Comparison of ENCODE assay signal across 1 cellular context in genomic region chr13:72545030-72545719, GRCh38.
TF ChIP-seq lines count a peak whose summit lies in the region.

No MANE protein-coding gene starts in this region.

TF ChIP-seq in HepG2, 621 proteins besides CTCF, POLR2A, EP300 and RAD21 (continued from another document and continues in another):
- TF ChIP-seq CEBPZ (IDR thresholded peaks at IDR 0.05; ENCODE audit: low read length): no peak
- no peak for TF ChIP-seq ZFP37 (CRISPR knock-in tag; IDR thresholded peaks at IDR 0.05; ENCODE audit: borderline replicate concordance)
- no peak for TF ChIP-seq ZNF577 (CRISPR knock-in tag; IDR thresholded peaks at IDR 0.05; ENCODE audit: borderline replicate concordance, low read depth)
- no peak for TF ChIP-seq NR2C2 (CRISPR knock-in tag; IDR thresholded peaks at IDR 0.05; ENCODE audit: borderline replicate concordance)
- TF ChIP-seq ZNF333 (CRISPR knock-in tag; IDR thresholded peaks at IDR 0.05; ENCODE audit: borderline replicate concordance): no peak
- no peak for TF ChIP-seq BCL3 (CRISPR knock-in tag; IDR thresholded peaks at IDR 0.05)
- TF ChIP-seq SNAPC5 (CRISPR knock-in tag; IDR thresholded peaks at IDR 0.05; ENCODE audit: borderline replicate concordance): no peak
- TF ChIP-seq SIN3B (IDR thresholded peaks at IDR 0.05; ENCODE audit: low read length): no peak
- no peak for TF ChIP-seq ZFP41 (CRISPR knock-in tag; IDR thresholded peaks at IDR 0.05; ENCODE audit: borderline replicate concordance)
- TF ChIP-seq BCLAF1 (IDR thresholded peaks at IDR 0.05): no peak
- TF ChIP-seq REPIN1 (CRISPR knock-in tag; IDR thresholded peaks at IDR 0.05; ENCODE audit: borderline replicate concordance, low read depth): no peak; the same call in 1 of the 2 replicates
- TF ChIP-seq SP1 (IDR thresholded peaks at IDR 0.05): no peak
- no peak for TF ChIP-seq SP1 (CRISPR knock-in tag; IDR thresholded peaks at IDR 0.05)
- TF ChIP-seq ZNF281 (CRISPR knock-in tag; IDR thresholded peaks at IDR 0.05; ENCODE audit: borderline replicate concordance): no peak
- no peak for TF ChIP-seq KLF15 (CRISPR knock-in tag; IDR thresholded peaks at IDR 0.05; ENCODE audit: borderline replicate concordance)
- TF ChIP-seq ZNF616 (CRISPR knock-in tag; IDR thresholded peaks at IDR 0.05; ENCODE audit: low read depth): no peak
- TF ChIP-seq MBNL3 (CRISPR knock-in tag; conservative IDR thresholded peaks at IDR 0.05): no peak
- no peak for TF ChIP-seq ZNF101 (CRISPR knock-in tag; IDR thresholded peaks at IDR 0.05; ENCODE audit: borderline replicate concordance, low read depth)
- TF ChIP-seq MED1 (CRISPR knock-in tag; IDR thresholded peaks at IDR 0.05): peak; percentile 92
- no peak for TF ChIP-seq PCBP2 (optimal IDR thresholded peaks at IDR 0.05; ENCODE audit: low read depth, low read length, poor library complexity, severe bottlenecking)
- TF ChIP-seq FOSL2 (CRISPR knock-in tag; IDR thresholded peaks at IDR 0.05): no peak
- TF ChIP-seq GTF2F1 (IDR thresholded peaks at IDR 0.05; ENCODE audit: low read length): no peak
- no peak for TF ChIP-seq MYNN (CRISPR knock-in tag; IDR thresholded peaks at IDR 0.05; ENCODE audit: low read depth)
- TF ChIP-seq ZFP36L2 (CRISPR knock-in tag; IDR thresholded peaks at IDR 0.05): no peak
- TF ChIP-seq PHF5A (CRISPR knock-in tag; IDR thresholded peaks at IDR 0.05; ENCODE audit: low read depth, unreplicated experiment): peak; percentile 50
- TF ChIP-seq ZGPAT (CRISPR knock-in tag; IDR thresholded peaks at IDR 0.05): peak; percentile 84
- peak; percentile 74 for TF ChIP-seq FOXO1 (CRISPR knock-in tag; IDR thresholded peaks at IDR 0.05)
- TF ChIP-seq, protein P1, sequence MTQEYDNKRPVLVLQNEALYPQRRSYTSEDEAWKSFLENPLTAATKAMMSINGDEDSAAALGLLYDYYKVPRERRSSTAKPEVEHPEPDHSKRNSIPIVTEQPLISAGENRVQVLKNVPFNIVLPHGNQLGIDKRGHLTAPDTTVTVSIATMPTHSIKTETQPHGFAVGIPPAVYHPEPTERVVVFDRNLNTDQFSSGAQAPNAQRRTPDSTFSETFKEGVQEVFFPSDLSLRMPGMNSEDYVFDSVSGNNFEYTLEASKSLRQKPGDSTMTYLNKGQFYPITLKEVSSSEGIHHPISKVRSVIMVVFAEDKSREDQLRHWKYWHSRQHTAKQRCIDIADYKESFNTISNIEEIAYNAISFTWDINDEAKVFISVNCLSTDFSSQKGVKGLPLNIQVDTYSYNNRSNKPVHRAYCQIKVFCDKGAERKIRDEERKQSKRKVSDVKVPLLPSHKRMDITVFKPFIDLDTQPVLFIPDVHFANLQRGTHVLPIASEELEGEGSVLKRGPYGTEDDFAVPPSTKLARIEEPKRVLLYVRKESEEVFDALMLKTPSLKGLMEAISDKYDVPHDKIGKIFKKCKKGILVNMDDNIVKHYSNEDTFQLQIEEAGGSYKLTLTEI (CRISPR knock-in tag; conservative IDR thresholded peaks at IDR 0.05): no peak
- TF ChIP-seq, protein P2, sequence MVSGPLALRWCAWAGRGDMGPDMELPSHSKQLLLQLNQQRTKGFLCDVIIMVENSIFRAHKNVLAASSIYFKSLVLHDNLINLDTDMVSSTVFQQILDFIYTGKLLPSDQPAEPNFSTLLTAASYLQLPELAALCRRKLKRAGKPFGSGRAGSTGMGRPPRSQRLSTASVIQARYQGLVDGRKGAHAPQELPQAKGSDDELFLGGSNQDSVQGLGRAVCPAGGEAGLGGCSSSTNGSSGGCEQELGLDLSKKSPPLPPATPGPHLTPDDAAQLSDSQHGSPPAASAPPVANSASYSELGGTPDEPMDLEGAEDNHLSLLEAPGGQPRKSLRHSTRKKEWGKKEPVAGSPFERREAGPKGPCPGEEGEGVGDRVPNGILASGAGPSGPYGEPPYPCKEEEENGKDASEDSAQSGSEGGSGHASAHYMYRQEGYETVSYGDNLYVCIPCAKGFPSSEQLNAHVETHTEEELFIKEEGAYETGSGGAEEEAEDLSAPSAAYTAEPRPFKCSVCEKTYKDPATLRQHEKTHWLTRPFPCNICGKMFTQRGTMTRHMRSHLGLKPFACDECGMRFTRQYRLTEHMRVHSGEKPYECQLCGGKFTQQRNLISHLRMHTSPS (CRISPR knock-in tag; IDR thresholded peaks at IDR 0.05; ENCODE audit: low read depth): no peak
- TF ChIP-seq WIZ (CRISPR knock-in tag; IDR thresholded peaks at IDR 0.05): peak; percentile 48; the same call in 1 of the 2 replicates
- TF ChIP-seq ZNF264 (CRISPR knock-in tag; IDR thresholded peaks at IDR 0.05): 0 out of 2 replicates have a peak, but pooled peaks have one; percentile 25
- no peak for TF ChIP-seq ZNF44 (CRISPR knock-in tag; IDR thresholded peaks at IDR 0.05)
- no peak for TF ChIP-seq ZNF598 (CRISPR knock-in tag; IDR thresholded peaks at IDR 0.05; ENCODE audit: borderline replicate concordance)
- TF ChIP-seq, protein P3, sequence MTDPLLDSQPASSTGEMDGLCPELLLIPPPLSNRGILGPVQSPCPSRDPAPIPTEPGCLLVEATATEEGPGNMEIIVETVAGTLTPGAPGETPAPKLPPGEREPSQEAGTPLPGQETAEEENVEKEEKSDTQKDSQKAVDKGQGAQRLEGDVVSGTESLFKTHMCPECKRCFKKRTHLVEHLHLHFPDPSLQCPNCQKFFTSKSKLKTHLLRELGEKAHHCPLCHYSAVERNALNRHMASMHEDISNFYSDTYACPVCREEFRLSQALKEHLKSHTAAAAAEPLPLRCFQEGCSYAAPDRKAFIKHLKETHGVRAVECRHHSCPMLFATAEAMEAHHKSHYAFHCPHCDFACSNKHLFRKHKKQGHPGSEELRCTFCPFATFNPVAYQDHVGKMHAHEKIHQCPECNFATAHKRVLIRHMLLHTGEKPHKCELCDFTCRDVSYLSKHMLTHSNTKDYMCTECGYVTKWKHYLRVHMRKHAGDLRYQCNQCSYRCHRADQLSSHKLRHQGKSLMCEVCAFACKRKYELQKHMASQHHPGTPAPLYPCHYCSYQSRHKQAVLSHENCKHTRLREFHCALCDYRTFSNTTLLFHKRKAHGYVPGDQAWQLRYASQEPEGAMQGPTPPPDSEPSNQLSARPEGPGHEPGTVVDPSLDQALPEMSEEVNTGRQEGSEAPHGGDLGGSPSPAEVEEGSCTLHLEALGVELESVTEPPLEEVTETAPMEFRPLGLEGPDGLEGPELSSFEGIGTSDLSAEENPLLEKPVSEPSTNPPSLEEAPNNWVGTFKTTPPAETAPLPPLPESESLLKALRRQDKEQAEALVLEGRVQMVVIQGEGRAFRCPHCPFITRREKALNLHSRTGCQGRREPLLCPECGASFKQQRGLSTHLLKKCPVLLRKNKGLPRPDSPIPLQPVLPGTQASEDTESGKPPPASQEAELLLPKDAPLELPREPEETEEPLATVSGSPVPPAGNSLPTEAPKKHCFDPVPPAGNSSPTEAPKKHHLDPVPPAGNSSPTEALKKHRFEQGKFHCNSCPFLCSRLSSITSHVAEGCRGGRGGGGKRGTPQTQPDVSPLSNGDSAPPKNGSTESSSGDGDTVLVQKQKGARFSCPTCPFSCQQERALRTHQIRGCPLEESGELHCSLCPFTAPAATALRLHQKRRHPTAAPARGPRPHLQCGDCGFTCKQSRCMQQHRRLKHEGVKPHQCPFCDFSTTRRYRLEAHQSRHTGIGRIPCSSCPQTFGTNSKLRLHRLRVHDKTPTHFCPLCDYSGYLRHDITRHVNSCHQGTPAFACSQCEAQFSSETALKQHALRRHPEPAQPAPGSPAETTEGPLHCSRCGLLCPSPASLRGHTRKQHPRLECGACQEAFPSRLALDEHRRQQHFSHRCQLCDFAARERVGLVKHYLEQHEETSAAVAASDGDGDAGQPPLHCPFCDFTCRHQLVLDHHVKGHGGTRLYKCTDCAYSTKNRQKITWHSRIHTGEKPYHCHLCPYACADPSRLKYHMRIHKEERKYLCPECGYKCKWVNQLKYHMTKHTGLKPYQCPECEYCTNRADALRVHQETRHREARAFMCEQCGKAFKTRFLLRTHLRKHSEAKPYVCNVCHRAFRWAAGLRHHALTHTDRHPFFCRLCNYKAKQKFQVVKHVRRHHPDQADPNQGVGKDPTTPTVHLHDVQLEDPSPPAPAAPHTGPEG (CRISPR knock-in tag; IDR thresholded peaks at IDR 0.05): no peak
- TF ChIP-seq ZNF557 (CRISPR knock-in tag; IDR thresholded peaks at IDR 0.05): no peak
- peak; percentile 95 for TF ChIP-seq HNF4A (CRISPR knock-in tag; IDR thresholded peaks at IDR 0.05)
- TF ChIP-seq NCOA5 (CRISPR knock-in tag; IDR thresholded peaks at IDR 0.05): no peak
- no peak for TF ChIP-seq ZNF841 (CRISPR knock-in tag; IDR thresholded peaks at IDR 0.05; ENCODE audit: borderline replicate concordance)
- no peak for TF ChIP-seq ZNF143 (CRISPR knock-in tag; IDR thresholded peaks at IDR 0.05)
- TF ChIP-seq U2AF1 (optimal IDR thresholded peaks at IDR 0.05; ENCODE audit: low read depth, low read length): no peak
